In genomic region chr1:208105756-208106155, GRCh38 we compare ENCODE assay signal across 29 cellular contexts.
DNase-seq lines count a peak whose midpoint lies in the region; ATAC-seq and TF ChIP-seq lines count a peak whose summit lies in the region.
"Had no signal": no experiment of that assay in that cellular context is flagged by ENCODE, and none has a peak within 500 bp of the region (broad histone marks: within the 10 kb centered on the region; RNA-seq: fewer than 3 reads in every experiment).

No MANE protein-coding gene starts in this region.

- no peaks in the 10 kb centered on the region for H3K36me3 Mint-ChIP-seq in stimulated activated memory B cell treated with anti-CD40 and anti-IgM and Interleukin-4, amounts not matched to agents 10 μg/mL and 1 μg/mL and 100 μg/mL, for 72 hours
- H3K36me3 Mint-ChIP-seq: activated CD8-positive, alpha-beta memory T cell treated with anti-CD3 and anti-CD28 coated beads, Interleukin-2, amount 10 ng/mL, durations not matched to agents 7 days and 5 days; activated naive CD4-positive, alpha-beta T cell treated with anti-CD3 and anti-CD28 coated beads, Interleukin-2, amount 50 U/mL, for 72 hours; stimulated activated naive B cell treated with anti-CD40 and anti-IgM and Interleukin-4, amounts not matched to agents 10 μg/mL and 1 μg/mL and 100 μg/mL, for 72 hours had no signal

- no peaks in the 10 kb centered on the region for H3K9me2 ChIP-seq in GM23248 (ENCODE audit: insufficient read depth)

- H3K27me3 Mint-ChIP-seq in stimulated activated memory B cell treated with anti-CD40 and anti-IgM and Interleukin-4, amounts not matched to agents 10 μg/mL and 1 μg/mL and 100 μg/mL, for 72 hours, result peaks cover 23% of the 10 kb centered on the region

- H3K9ac ChIP-seq in GM23248, result no peak overlapping the region
- H3K9ac ChIP-seq: BLaER1 treated with 17β-estradiol and CSF1 and Interleukin-3, amounts not matched to agents 10 nM and 100 nM had no signal

- peak overlapping the region in 55 of 59 donors; percentile 4 to 89 (median 72) for H3K27ac ChIP-seq in dorsolateral prefrontal cortex
- no peak overlapping the region for H3K27ac ChIP-seq in GM23248
- H3K27ac ChIP-seq: BLaER1 treated with 17β-estradiol and CSF1 and Interleukin-3, amounts not matched to agents 10 nM and 100 nM; gastrocnemius medialis; lower lobe of right lung; RWPE1; thoracic aorta; vagina; WERI-Rb-1 had no signal

- no peak overlapping the region for H3K4me3 Mint-ChIP-seq in stimulated activated memory B cell treated with anti-CD40 and anti-IgM and Interleukin-4, amounts not matched to agents 10 μg/mL and 1 μg/mL and 100 μg/mL, for 72 hours
- H3K4me3 Mint-ChIP-seq: activated CD4-positive, alpha-beta T cell treated with anti-CD3 and anti-CD28 coated beads, Interleukin-2, amount 10 ng/mL, durations not matched to agents 24 days and 14 days; activated CD8-positive, alpha-beta memory T cell treated with anti-CD3 and anti-CD28 coated beads, Interleukin-2, amount 10 ng/mL, durations not matched to agents 7 days and 5 days; H9; stimulated activated naive B cell treated with anti-CD40 and anti-IgM and Interleukin-4, amounts not matched to agents 10 μg/mL and 1 μg/mL and 100 μg/mL, for 72 hours; T-helper 2 cell treated with Interferon-gamma antibody and Interleukin-4, amounts not matched to agents 5 μg/mL and 100 μg/mL, for 36 hours had no signal

- H3K4me1 ChIP-seq in GM23248 (ENCODE audit: insufficient read depth), result peaks cover 19% of the 10 kb centered on the region
- H3K4me1 ChIP-seq: BLaER1 treated with 17β-estradiol and CSF1 and Interleukin-3, amounts not matched to agents 10 nM and 100 nM had no signal

- no peaks in the 10 kb centered on the region for H3K9me3 Mint-ChIP-seq in stimulated activated memory B cell treated with anti-CD40 and anti-IgM and Interleukin-4, amounts not matched to agents 10 μg/mL and 1 μg/mL and 100 μg/mL, for 72 hours
- H3K9me3 Mint-ChIP-seq: activated CD4-positive, alpha-beta T cell treated with anti-CD3 and anti-CD28 coated beads, Interleukin-2, amount 10 ng/mL, durations not matched to agents 24 days and 14 days; activated naive CD4-positive, alpha-beta T cell treated with anti-CD3 and anti-CD28 coated beads, Interleukin-2, amount 50 U/mL, for 72 hours; activated T-helper 2 cell treated with anti-CD3 and anti-CD28 coated beads, Interferon-gamma antibody, Interleukin-2, Interleukin-4, amounts not matched to agents 10 μg/mL and 5 μg/mL and 100 μg/mL, durations not matched to agents 14 hours and 24 hours and 36 hours; H9; stimulated activated naive B cell treated with anti-CD40 and anti-IgM and Interleukin-4, amounts not matched to agents 10 μg/mL and 1 μg/mL and 100 μg/mL, for 72 hours; T-helper 2 cell treated with Interferon-gamma antibody and Interleukin-4, amounts not matched to agents 5 μg/mL and 100 μg/mL, for 36 hours had no signal

- H3K27ac Mint-ChIP-seq in stimulated activated memory B cell treated with anti-CD40 and anti-IgM and Interleukin-4, amounts not matched to agents 10 μg/mL and 1 μg/mL and 100 μg/mL, for 72 hours, result no peak overlapping the region
- H3K27ac Mint-ChIP-seq: activated CD4-positive, alpha-beta T cell treated with anti-CD3 and anti-CD28 coated beads, Interleukin-2, amount 10 ng/mL, durations not matched to agents 24 days and 14 days; activated CD8-positive, alpha-beta memory T cell treated with anti-CD3 and anti-CD28 coated beads, Interleukin-2, amount 10 ng/mL, durations not matched to agents 7 days and 5 days; activated naive CD4-positive, alpha-beta T cell treated with anti-CD3 and anti-CD28 coated beads, Interleukin-2, amount 50 U/mL, for 72 hours; activated T-helper 2 cell treated with anti-CD3 and anti-CD28 coated beads, Interferon-gamma antibody, Interleukin-2, Interleukin-4, amounts not matched to agents 10 μg/mL and 5 μg/mL and 100 μg/mL, durations not matched to agents 14 hours and 24 hours and 36 hours; H9; stimulated activated naive B cell treated with anti-CD40 and anti-IgM and Interleukin-4, amounts not matched to agents 10 μg/mL and 1 μg/mL and 100 μg/mL, for 72 hours; T-helper 2 cell treated with Interferon-gamma antibody and Interleukin-4, amounts not matched to agents 5 μg/mL and 100 μg/mL, for 36 hours had no signal

- intact Hi-C loops in dorsolateral prefrontal cortex (cut with DNase I), result no loop called here
- intact Hi-C loops in sciatic nerve (cut with DNase I), result no loop called here

- ATAC-seq in sciatic nerve, result peak; percentile 63
- no peak for ATAC-seq in stimulated activated memory B cell treated with anti-CD40 and anti-IgM and Interleukin-4, amounts not matched to agents 10 μg/mL and 1 μg/mL and 100 μg/mL, for 72 hours
- ATAC-seq in GM18505 (IDR thresholded peaks at IDR 0.05; ENCODE audit: unreplicated experiment), result no peak
- ATAC-seq: activated CD8-positive, alpha-beta memory T cell treated with anti-CD3 and anti-CD28 coated beads, Interleukin-2, amount 10 ng/mL, durations not matched to agents 7 days and 5 days; activated naive CD4-positive, alpha-beta T cell treated with anti-CD3 and anti-CD28 coated beads, Interleukin-2, amount 50 U/mL, for 72 hours; gastrocnemius medialis; lower lobe of right lung; stimulated activated naive B cell treated with anti-CD40 and anti-IgM and Interleukin-4, amounts not matched to agents 10 μg/mL and 1 μg/mL and 100 μg/mL, for 72 hours had no signal

- H3K4me3 ChIP-seq in dorsolateral prefrontal cortex, result peak overlapping the region in 43 of 59 donors; percentile 1 to 60 (median 36)
- H3K4me3 ChIP-seq in GM23248, result no peak overlapping the region
- H3K4me3 ChIP-seq: BLaER1 treated with 17β-estradiol and CSF1 and Interleukin-3, amounts not matched to agents 10 nM and 100 nM; esophagus muscularis mucosa; gastrocnemius medialis; lower lobe of right lung; thoracic aorta; vagina had no signal

- H2AFZ ChIP-seq in GM23248, result no peak overlapping the region

- H3K79me2 ChIP-seq in GM23248 (ENCODE audit: insufficient read depth), result no peaks in the 10 kb centered on the region

- no peaks in the 10 kb centered on the region for H4K20me1 ChIP-seq in GM23248 (ENCODE audit: insufficient read depth)
- H4K20me1 ChIP-seq: BLaER1 treated with 17β-estradiol and CSF1 and Interleukin-3, amounts not matched to agents 10 nM and 100 nM had no signal

- H3K4me2 ChIP-seq in GM23248 (ENCODE audit: unreplicated experiment), result no peak overlapping the region
- H3K4me2 ChIP-seq: BLaER1 treated with 17β-estradiol and CSF1 and Interleukin-3, amounts not matched to agents 10 nM and 100 nM had no signal

- H3K27me3 ChIP-seq in dorsolateral prefrontal cortex, result no peaks in the 10 kb centered on the region
- no peaks in the 10 kb centered on the region for H3K27me3 ChIP-seq in GM23248 (replicated peaks; ENCODE audit: insufficient read depth)
- H3K27me3 ChIP-seq: BLaER1 treated with 17β-estradiol and CSF1 and Interleukin-3, amounts not matched to agents 10 nM and 100 nM; esophagus muscularis mucosa; gastrocnemius medialis; vagina had no signal

- no peaks in the 10 kb centered on the region for H3K4me1 Mint-ChIP-seq in stimulated activated memory B cell treated with anti-CD40 and anti-IgM and Interleukin-4, amounts not matched to agents 10 μg/mL and 1 μg/mL and 100 μg/mL, for 72 hours
- H3K4me1 Mint-ChIP-seq: activated CD4-positive, alpha-beta T cell treated with anti-CD3 and anti-CD28 coated beads, Interleukin-2, amount 10 ng/mL, durations not matched to agents 24 days and 14 days; activated CD8-positive, alpha-beta memory T cell treated with anti-CD3 and anti-CD28 coated beads, Interleukin-2, amount 10 ng/mL, durations not matched to agents 7 days and 5 days; stimulated activated naive B cell treated with anti-CD40 and anti-IgM and Interleukin-4, amounts not matched to agents 10 μg/mL and 1 μg/mL and 100 μg/mL, for 72 hours had no signal

- TF ChIP-seq POLR2A in GM18505 (IDR thresholded peaks at IDR 0.05; ENCODE audit: borderline replicate concordance, extremely low read depth, insufficient read depth, insufficient read length), result no peak

- 87 to 93% methylated on average over 5 of the region's 5 CpGs for WGBS in GM23248 (ENCODE audit: low coverage in 1 of 2, low lambda C conversion rate in 2 of 2, missing lambda C conversion rate in 2 of 2), 2 experiments

- no peaks in the 10 kb centered on the region for H3K9me3 ChIP-seq in GM23248 (ENCODE audit: low read depth)
- H3K9me3 ChIP-seq: BLaER1 treated with 17β-estradiol and CSF1 and Interleukin-3, amounts not matched to agents 10 nM and 100 nM; esophagus muscularis mucosa; gastrocnemius medialis; lower lobe of right lung; thoracic aorta; vagina had no signal

- DNase-seq in RPMI7951 (ENCODE audit: low read depth) (peak; percentile 28), dorsolateral prefrontal cortex (peak in 9 of 10 donors; percentile 62 to 91 (median 81)), midbrain (lab: John Stamatoyannopoulos, UW) (peak; percentile 81), sciatic nerve (ENCODE audit: low spot score) (no peak), GM23248 (no peak)
- no peak for DNase-seq in activated CD4-positive, alpha-beta T cell treated with anti-CD3 and anti-CD28 coated beads, Interleukin-2, amount 50 U/mL, for 1 hour
- DNase-seq: activated CD4-positive, alpha-beta T cell treated with anti-CD3 and anti-CD28 coated beads, Interleukin-2, amount 10 ng/mL, durations not matched to agents 24 days and 14 days; activated CD8-positive, alpha-beta memory T cell treated with anti-CD3 and anti-CD28 coated beads, Interleukin-2, amount 10 ng/mL, durations not matched to agents 7 days and 5 days; Calu3; effector memory CD4-positive, alpha-beta T cell; gastrocnemius medialis; H9; Karpas-422; lower lobe of right lung; NCI-H1694; NCI-H526; stimulated activated CD4-positive, alpha-beta T cell treated with anti-CD3 and anti-CD28 coated beads, Interleukin-4, amount 100 ng/mL, for 1 hour; stimulated activated naive B cell treated with anti-CD40 and anti-IgM and Interleukin-4, amounts not matched to agents 10 μg/mL and 1 μg/mL and 100 μg/mL, for 72 hours; WERI-Rb-1 had no signal

- peaks cover 8% of the 10 kb centered on the region for H3F3A ChIP-seq in GM23248 (ENCODE audit: insufficient read depth)

- peak in 6 of 56 donors; percentile 8 to 39 (median 24) for TF ChIP-seq CTCF in dorsolateral prefrontal cortex (IDR thresholded peaks at IDR 0.05 in 54 of 56, conservative IDR thresholded peaks at IDR 0.05 in 2 of 56; ENCODE audit: low read depth in 1 of 56, partially characterized antibody in 56 of 56)

- H3K36me3 ChIP-seq in GM23248 (ENCODE audit: low read depth), result no peaks in the 10 kb centered on the region
- H3K36me3 ChIP-seq: BLaER1 treated with 17β-estradiol and CSF1 and Interleukin-3, amounts not matched to agents 10 nM and 100 nM; gastrocnemius medialis; thoracic aorta; vagina had no signal

- in situ Hi-C loops in GM23248 (cut with MboI), result no loop called here

Comparison
In these comparisons a context has a peak if more than half of its experiments do, and no peak if none do; other contexts are left out.
1. DNase-seq: peak in RPMI7951 (single experiment), dorsolateral prefrontal cortex (9 of 10) and midbrain (single experiment); none in sciatic nerve (single experiment), activated CD4-positive, alpha-beta T cell treated with anti-CD3 and anti-CD28 coated beads, Interleukin-2, amount 50 U/mL, for 1 hour (single experiment) and GM23248 (single experiment).